ENCODE assay signal across 21 cellular contexts in genomic region chr7:77837275-77837674, GRCh38. TPM values are rescaled to one million over a fixed set of nuclear protein-coding genes. Genes with fewer than 3 reads are reported as not detected.
DNase-seq lines count a peak whose midpoint lies in the region; ATAC-seq, FAIRE-seq and TF ChIP-seq lines count a peak whose summit lies in the region.
"Had no signal": no experiment of that assay in that cellular context is flagged by ENCODE, and none has a peak within 500 bp of the region (broad histone marks: within the 10 kb centered on the region; RNA-seq: fewer than 3 reads in every experiment).

No MANE protein-coding gene starts in this region.

- intact Hi-C loops in GM12878 (cut with micrococcal nuclease; ENCODE audit: unreplicated experiment) (no loop called here), thyroid gland (cut with DNase I) (no loop called here)

- H2AFZ ChIP-seq in GM12878 (ENCODE audit: control insufficient read depth, low read depth, low read length), result no peak overlapping the region

- no peak for TF ChIP-seq EP300 in GM12878 (IDR thresholded peaks at IDR 0.05; ENCODE audit: borderline replicate concordance in 1 of 2, control insufficient read depth in 1 of 2, low read depth in 2 of 2, low read length in 2 of 2)

- H3K4me1 ChIP-seq in GM12878 (ENCODE audit: control insufficient read depth, insufficient read depth, low read length) (no peaks in the 10 kb centered on the region), small intestine (ENCODE audit: control insufficient read depth in 2 of 2, insufficient read depth in 1 of 2, low read depth in 1 of 2, low read length in 1 of 2) (peaks cover 3 to 9% of the 10 kb centered on the region in 2 donors), thyroid gland (peaks cover 0 to 3% of the 10 kb centered on the region in 2 donors)

- peaks cover 0 to 2% of the 10 kb centered on the region in 2 experiments; a peak in 1 of 4 replicates for H3K36me3 ChIP-seq in GM12878 (ENCODE audit: control insufficient read depth in 2 of 2, insufficient read depth in 2 of 2, low read length in 1 of 2)
- H3K36me3 ChIP-seq in small intestine (ENCODE audit: control insufficient read depth in 2 of 2, insufficient read depth in 2 of 2, low read length in 2 of 2), result no peaks in the 10 kb centered on the region
- H3K36me3 ChIP-seq in thyroid gland, result no peaks in the 10 kb centered on the region
- H3K36me3 ChIP-seq: stomach, upper lobe of right lung had no signal

- FAIRE-seq in GM12878 (lab: Jason Lieb, UNC) (peak; percentile 68), small intestine (lab: Jason Lieb, UNC) (peak; percentile 30)
- FAIRE-seq: GM12891 had no signal

- SMC1A ChIA-PET in GM12878 (lab: Charles Lee; ENCODE audit: uncharacterized antibody, unreplicated experiment), result interaction anchor here (1.1 to 2.4 kb wide), 7 partner anchors 9 to 70 kb away, joined by 4 to 8 read pairs (median 4); partner anchors contain the start of genes PHTF2 and TMEM60

- TF ChIP-seq CTCF in GM12878 (IDR thresholded peaks at IDR 0.05 in 2 of 3, conservative IDR thresholded peaks at IDR 0.05 in 1 of 3; ENCODE audit: control insufficient read depth in 2 of 3, extremely low read depth in 1 of 3, insufficient read depth in 1 of 3, low read depth in 3 of 3, low read length in 3 of 3) (no peak), thyroid gland (IDR thresholded peaks at IDR 0.05) (no peak)

- CTCF ChIA-PET in GM12878 (lab: Yijun Ruan, JAX), result interaction anchor here (0.7 to 1.3 kb wide), 3 partner anchors 8 to 63 kb away, joined by 3 to 4 read pairs (median 3); no protein-coding TSS in a partner anchor

- no peak overlapping the region for H3K4me3 ChIP-seq in GM12878
- H3K4me3 ChIP-seq in small intestine (ENCODE audit: low read depth in 1 of 2, low read length in 2 of 2), result no peak overlapping the region
- no peak overlapping the region for H3K4me3 ChIP-seq in thyroid gland (replicated peaks in 1 of 3)
- H3K4me3 ChIP-seq: skin epidermis, stomach, upper lobe of right lung had no signal

- no peaks in the 10 kb centered on the region for H3K27me3 ChIP-seq in GM12878 (replicated peaks in 1 of 2; ENCODE audit: control insufficient read depth in 2 of 2, insufficient read depth in 2 of 2, low read length in 1 of 2)
- no peaks in the 10 kb centered on the region for H3K27me3 ChIP-seq in small intestine (ENCODE audit: control insufficient read depth in 2 of 2, insufficient read depth in 2 of 2, low read length in 2 of 2)
- no peaks in the 10 kb centered on the region for H3K27me3 ChIP-seq in thyroid gland
- H3K27me3 ChIP-seq: stomach, upper lobe of right lung had no signal

- H3K9ac ChIP-seq in GM12878 (ENCODE audit: control insufficient read depth, insufficient read depth, low read length), result no peak overlapping the region
- H3K9ac ChIP-seq: KMS-11 had no signal

- in situ Hi-C loops in GM12878 (cut with MboI), result no loop called here

- WGBS in GM12878 (ENCODE audit: insufficient coverage, insufficient replicate concordance, low lambda C conversion rate, missing lambda C conversion rate), result 0% methylated on average over 2 of the region's 2 CpGs
- 19 to 39% (median 35%) methylated on average over 2 of the region's 2 CpGs for WGBS in small intestine, 3 donors
- WGBS in thyroid gland, 2 donors, result 39 to 40% methylated on average over 2 of the region's 2 CpGs

- H3K9me3 ChIP-seq in GM12878 (replicated peaks; ENCODE audit: control insufficient read depth, insufficient read depth, low read length) (peaks cover 2% of the 10 kb centered on the region; the same call in 1 of the 3 replicates), small intestine (ENCODE audit: control insufficient read depth, low read depth) (no peaks in the 10 kb centered on the region), thyroid gland (no peaks in the 10 kb centered on the region)
- H3K9me3 ChIP-seq: stomach, upper lobe of right lung had no signal

- no TSS peak for BruUV-seq in GM12878 (replicated peaks; lab: Mats Ljungman, UMichigan)

- POLR2A ChIA-PET in GM12878 (lab: Charles Lee), result interaction anchor here (0.7 kb wide), 1 partner anchor 141 kb away, joined by 5 read pairs; no protein-coding TSS in a partner anchor

- RAD21 ChIA-PET in GM12878 (lab: Charles Lee; ENCODE audit: unreplicated experiment), result interaction anchor here (1.0 kb wide), 1 partner anchor 70 kb away, joined by 4 read pairs; no protein-coding TSS in a partner anchor

- TF ChIP-seq RAD21 in GM12878 (IDR thresholded peaks at IDR 0.05; ENCODE audit: insufficient read depth, low read depth, low read length), result no peak

- H3K27ac ChIP-seq in GM12878 (ENCODE audit: control insufficient read depth, insufficient read depth) (no peak overlapping the region), small intestine (ENCODE audit: low read depth in 1 of 2, low read length in 1 of 2) (no peak overlapping the region), thyroid gland (no peak overlapping the region)
- H3K27ac ChIP-seq: C4-2B, KMS-11, skin epidermis, stomach, upper lobe of right lung had no signal

- DNase-seq in NCI-H345 (lab: John Stamatoyannopoulos, UW), result peak; percentile 24
- DNase-seq in NCI-H345 treated with DMSO at 0.1 percent for 48 hours (lab: John Stamatoyannopoulos, UW; ENCODE audit: unreplicated experiment), result no peak
- DNase-seq in NCI-H2081 (lab: John Stamatoyannopoulos, UW), result peak; percentile 50 to 77
- DNase-seq in GM12878 (ENCODE audit: low read depth, low spot score), result no peak
- DNase-seq in small intestine, result no peak
- DNase-seq in thyroid gland, result no peak
- DNase-seq in NCI-H82 treated with DMSO at 0.1 percent for 48 hours (lab: John Stamatoyannopoulos, UW; ENCODE audit: unreplicated experiment), result no peak
- DNase-seq in NCI-H2227 (lab: John Stamatoyannopoulos, UW; ENCODE audit: unreplicated experiment), result no peak
- DNase-seq: activated CD4-positive, alpha-beta T cell treated with anti-CD3 and anti-CD28 coated beads, Interleukin-2, amount 50 U/mL, for 48 hours; activated gamma-delta T cell treated with Interleukin-2 at 50 U/mL for 16 hours; HFFc6; NCI-H2107; stimulated activated CD4-positive, alpha-beta T cell treated with anti-CD3 and anti-CD28 coated beads, Interleukin-4, amount 100 ng/mL, for 1 hour; stomach; T-helper 2 cell; upper lobe of right lung had no signal

- H3K79me2 ChIP-seq in GM12878 (ENCODE audit: control insufficient read depth, insufficient read depth, low read length), result peaks cover 6% of the 10 kb centered on the region

- TF ChIP-seq POLR2A in GM12878 (IDR thresholded peaks at IDR 0.05; ENCODE audit: low read depth, low read length) (no peak), thyroid gland (IDR thresholded peaks at IDR 0.05) (no peak)

- no peaks in the 10 kb centered on the region for H4K20me1 ChIP-seq in GM12878 (ENCODE audit: control insufficient read depth, insufficient read depth)

- ATAC-seq in GM12878, result peak; percentile 27; the same call in 1 of the 3 replicates
- ATAC-seq: natural killer cell treated with Interleukin-12 subunit alpha and Interleukin-12 subunit beta and Interleukin-15 and Interleukin-18, amount 100 ng/mL, for 72 hours; upper lobe of right lung had no signal

- no peak overlapping the region for H3K4me2 ChIP-seq in GM12878 (ENCODE audit: control insufficient read depth, insufficient read depth)
- H3K4me2 ChIP-seq: KMS-11 had no signal

RNA-seq across cellular contexts. Expression of gene PHTF2, which starts 38.7 kb away (rescaled TPM):
- total RNA-seq in GM12878 (2013; cell fraction: nucleolus; rRNA removed), result 98.2 and 101 TPM in 2 replicates
- total RNA-seq in GM12878 (2014; rRNA removed) (29.2 and 35.3 TPM in 2 replicates), GM12878 (2014; rRNA removed; fragmentation: Illumina TruSeq; extraction: Trizol) (35.1 and 35.7 TPM in 2 replicates), GM12878 (2021) (30.4 and 33.6 TPM in 2 replicates), thyroid gland (10 to 100 TPM; 15.3 to 28.3 (median 25.3) TPM)
- polyA plus RNA-seq in GM12878 (2011; ENCODE audit: low read depth), result 9.0 TPM
- polyA plus RNA-seq in GM12878 (2011; rRNA removed) (41.8 and 69.0 TPM in 2 replicates), GM12878 (2014; fragmentation: Illumina TruSeq; extraction: Trizol) (40.3 and 50.4 TPM in 2 replicates), GM12878 (2014; fragmentation: Nextera tagmentation; extraction: Ambion mirVana) (10 to 100 TPM; 12.9 to 14.1 TPM), GM12878 (2014; rRNA removed) (22.0 and 23.8 TPM in 2 replicates), GM12878 (2016; fragmentation: Nextera tagmentation; extraction: Ambion mirVana) (10 to 100 TPM; 21.0 to 24.7 TPM), small intestine (1 to 10 TPM; 1.8 to 3.5 (median 1.9) TPM)
- 12.3 and 15.8 TPM in 2 replicates for polyA plus RNA-seq in GM12878 (2011; cell fraction: cytosol; rRNA removed)
- polyA plus RNA-seq in GM12878 (2011; cell fraction: nucleus; rRNA removed), result 32.1 and 34.3 TPM in 2 replicates
- 17.4 and 21.1 TPM in 2 replicates for polyA plus RNA-seq in GM12878 (2012)
- 32.5 and 41.2 TPM in 2 replicates for polyA minus RNA-seq in GM12878 (2011; rRNA and poly(A)+ RNA removed)
- 12.6 and 13.6 TPM in 2 replicates for polyA minus RNA-seq in GM12878 (2011; cell fraction: cytosol; rRNA and poly(A)+ RNA removed)
- 29.0 and 31.5 TPM in 2 replicates for polyA minus RNA-seq in GM12878 (2011; cell fraction: nucleus; rRNA and poly(A)+ RNA removed)

RNA-seq across cellular contexts. Expression of gene TMEM60, which starts 39.0 kb away (rescaled TPM):
- total RNA-seq in GM12878 (2013; cell fraction: nucleolus; rRNA removed), result 7.0 and 7.6 TPM in 2 replicates
- total RNA-seq in GM12878 (2014; rRNA removed) (15.5 and 21.0 TPM in 2 replicates), GM12878 (2014; rRNA removed; fragmentation: Illumina TruSeq; extraction: Trizol) (20.1 and 21.3 TPM in 2 replicates), GM12878 (2021) (12.8 and 13.2 TPM in 2 replicates), thyroid gland (10 to 100 TPM; 16.5 to 24.1 (median 17.2) TPM)
- polyA plus RNA-seq in GM12878 (2011; ENCODE audit: low read depth), result 10.9 TPM
- polyA plus RNA-seq in GM12878 (2011; rRNA removed) (36.3 and 48.0 TPM in 2 replicates), GM12878 (2014; fragmentation: Illumina TruSeq; extraction: Trizol) (20.9 and 24.3 TPM in 2 replicates), GM12878 (2014; fragmentation: Nextera tagmentation; extraction: Ambion mirVana) (10 to 100 TPM; 75.6 to 94.2 TPM), GM12878 (2014; rRNA removed) (18.8 and 25.7 TPM in 2 replicates), GM12878 (2016; fragmentation: Nextera tagmentation; extraction: Ambion mirVana) (10 to 100 TPM; 34.8 to 36.0 TPM), small intestine (10 to 100 TPM; 12.3 to 19.2 (median 15.1) TPM)
- 12.2 and 14.0 TPM in 2 replicates for polyA plus RNA-seq in GM12878 (2011; cell fraction: cytosol; rRNA removed)
- polyA plus RNA-seq in GM12878 (2011; cell fraction: nucleus; rRNA removed), result 9.8 and 12.7 TPM in 2 replicates
- polyA plus RNA-seq in GM12878 (2012), result 17.0 and 20.6 TPM in 2 replicates
- polyA minus RNA-seq in GM12878 (2011; rRNA and poly(A)+ RNA removed), result 11.5 and 11.6 TPM in 2 replicates
- 3.1 and 6.0 TPM in 2 replicates for polyA minus RNA-seq in GM12878 (2011; cell fraction: cytosol; rRNA and poly(A)+ RNA removed)
- 3.4 and 4.4 TPM in 2 replicates for polyA minus RNA-seq in GM12878 (2011; cell fraction: nucleus; rRNA and poly(A)+ RNA removed)

Comparison
In these comparisons a context has a peak if more than half of its experiments do, and no peak if none do; other contexts are left out.
1. DNase-seq: peak in NCI-H345 (single experiment) and NCI-H2081 (2 of 2); none in NCI-H345 treated with DMSO at 0.1 percent for 48 hours (single experiment), GM12878 (single experiment), small intestine (single experiment), thyroid gland (0 of 2), NCI-H82 treated with DMSO at 0.1 percent for 48 hours (single experiment) and NCI-H2227 (single experiment).